ENCODE assay signal across 1 cellular context in genomic region chr2:109069430-109070194, GRCh38.
TF ChIP-seq lines count a peak whose summit lies in the region.

No MANE protein-coding gene starts in this region.

TF ChIP-seq in HepG2, 621 proteins besides CTCF, POLR2A, EP300 and RAD21 (continues in another document):
- TF ChIP-seq TIGD3 (CRISPR knock-in tag; IDR thresholded peaks at IDR 0.05; ENCODE audit: borderline replicate concordance) (no peak), ZFP36L2 (CRISPR knock-in tag; IDR thresholded peaks at IDR 0.05) (no peak), TOE1 (CRISPR knock-in tag; IDR thresholded peaks at IDR 0.05) (no peak), ZNF354B (CRISPR knock-in tag; IDR thresholded peaks at IDR 0.05) (no peak), ZBTB7A (CRISPR knock-in tag; IDR thresholded peaks at IDR 0.05) (no peak), SMARCE1 (IDR thresholded peaks at IDR 0.05; ENCODE audit: borderline replicate concordance) (no peak), U2AF2 (IDR thresholded peaks at IDR 0.05; ENCODE audit: low read depth, low read length) (no peak), ELF3 (CRISPR knock-in tag; IDR thresholded peaks at IDR 0.05) (0 out of 2 replicates have a peak, but pooled peaks have one; percentile 23), REST (IDR thresholded peaks at IDR 0.05; ENCODE audit: borderline replicate concordance in 1 of 2, low read depth in 1 of 2, low read length in 2 of 2) (no peak), ZBTB1 (CRISPR knock-in tag; IDR thresholded peaks at IDR 0.05; ENCODE audit: borderline replicate concordance) (no peak), SSRP1 (CRISPR knock-in tag; IDR thresholded peaks at IDR 0.05) (no peak), ZNF281 (CRISPR knock-in tag; IDR thresholded peaks at IDR 0.05; ENCODE audit: borderline replicate concordance) (no peak), ZNF780A (CRISPR knock-in tag; IDR thresholded peaks at IDR 0.05) (no peak), TCF7L2 (IDR thresholded peaks at IDR 0.05; ENCODE audit: low read depth, low read length) (no peak), ZNF329 (CRISPR knock-in tag; IDR thresholded peaks at IDR 0.05; ENCODE audit: low read depth) (no peak), TAF15 (IDR thresholded peaks at IDR 0.05; ENCODE audit: low read depth, low read length, poor library complexity, severe bottlenecking) (no peak), NFRKB (IDR thresholded peaks at IDR 0.05) (no peak), ZC3H4 (CRISPR knock-in tag; IDR thresholded peaks at IDR 0.05; ENCODE audit: borderline replicate concordance) (no peak), ZSCAN21 (CRISPR knock-in tag; IDR thresholded peaks at IDR 0.05; ENCODE audit: borderline replicate concordance) (no peak), GPBP1L1 (CRISPR knock-in tag; IDR thresholded peaks at IDR 0.05) (no peak), SKI (IDR thresholded peaks at IDR 0.05; ENCODE audit: partially characterized antibody) (no peak), ZNF317 (CRISPR knock-in tag; IDR thresholded peaks at IDR 0.05) (no peak), KLF13 (CRISPR knock-in tag; IDR thresholded peaks at IDR 0.05) (no peak), ZNF33A (CRISPR knock-in tag; IDR thresholded peaks at IDR 0.05; ENCODE audit: borderline replicate concordance) (no peak), TBL1XR1 (IDR thresholded peaks at IDR 0.05; ENCODE audit: borderline replicate concordance, low read length, partially characterized antibody) (no peak), ZSCAN9 (CRISPR knock-in tag; IDR thresholded peaks at IDR 0.05; ENCODE audit: borderline replicate concordance) (no peak)
- TF ChIP-seq, protein P1, sequence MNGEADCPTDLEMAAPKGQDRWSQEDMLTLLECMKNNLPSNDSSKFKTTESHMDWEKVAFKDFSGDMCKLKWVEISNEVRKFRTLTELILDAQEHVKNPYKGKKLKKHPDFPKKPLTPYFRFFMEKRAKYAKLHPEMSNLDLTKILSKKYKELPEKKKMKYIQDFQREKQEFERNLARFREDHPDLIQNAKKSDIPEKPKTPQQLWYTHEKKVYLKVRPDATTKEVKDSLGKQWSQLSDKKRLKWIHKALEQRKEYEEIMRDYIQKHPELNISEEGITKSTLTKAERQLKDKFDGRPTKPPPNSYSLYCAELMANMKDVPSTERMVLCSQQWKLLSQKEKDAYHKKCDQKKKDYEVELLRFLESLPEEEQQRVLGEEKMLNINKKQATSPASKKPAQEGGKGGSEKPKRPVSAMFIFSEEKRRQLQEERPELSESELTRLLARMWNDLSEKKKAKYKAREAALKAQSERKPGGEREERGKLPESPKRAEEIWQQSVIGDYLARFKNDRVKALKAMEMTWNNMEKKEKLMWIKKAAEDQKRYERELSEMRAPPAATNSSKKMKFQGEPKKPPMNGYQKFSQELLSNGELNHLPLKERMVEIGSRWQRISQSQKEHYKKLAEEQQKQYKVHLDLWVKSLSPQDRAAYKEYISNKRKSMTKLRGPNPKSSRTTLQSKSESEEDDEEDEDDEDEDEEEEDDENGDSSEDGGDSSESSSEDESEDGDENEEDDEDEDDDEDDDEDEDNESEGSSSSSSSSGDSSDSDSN (CRISPR knock-in tag; IDR thresholded peaks at IDR 0.05): no peak
- TF ChIP-seq, protein P2, sequence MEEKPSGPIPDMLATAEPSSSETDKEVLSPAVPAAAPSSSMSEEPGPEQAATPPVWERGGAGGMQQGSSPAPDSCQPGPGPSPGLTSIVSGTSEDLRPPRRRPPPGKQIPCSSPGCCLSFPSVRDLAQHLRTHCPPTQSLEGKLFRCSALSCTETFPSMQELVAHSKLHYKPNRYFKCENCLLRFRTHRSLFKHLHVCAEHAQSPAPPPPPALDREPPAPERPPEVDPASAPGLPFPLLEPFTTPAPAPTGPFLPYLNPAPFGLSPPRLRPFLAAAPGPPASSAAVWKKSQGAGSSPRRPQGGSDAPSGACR (CRISPR knock-in tag; IDR thresholded peaks at IDR 0.05): no peak
- TF ChIP-seq, protein P3, sequence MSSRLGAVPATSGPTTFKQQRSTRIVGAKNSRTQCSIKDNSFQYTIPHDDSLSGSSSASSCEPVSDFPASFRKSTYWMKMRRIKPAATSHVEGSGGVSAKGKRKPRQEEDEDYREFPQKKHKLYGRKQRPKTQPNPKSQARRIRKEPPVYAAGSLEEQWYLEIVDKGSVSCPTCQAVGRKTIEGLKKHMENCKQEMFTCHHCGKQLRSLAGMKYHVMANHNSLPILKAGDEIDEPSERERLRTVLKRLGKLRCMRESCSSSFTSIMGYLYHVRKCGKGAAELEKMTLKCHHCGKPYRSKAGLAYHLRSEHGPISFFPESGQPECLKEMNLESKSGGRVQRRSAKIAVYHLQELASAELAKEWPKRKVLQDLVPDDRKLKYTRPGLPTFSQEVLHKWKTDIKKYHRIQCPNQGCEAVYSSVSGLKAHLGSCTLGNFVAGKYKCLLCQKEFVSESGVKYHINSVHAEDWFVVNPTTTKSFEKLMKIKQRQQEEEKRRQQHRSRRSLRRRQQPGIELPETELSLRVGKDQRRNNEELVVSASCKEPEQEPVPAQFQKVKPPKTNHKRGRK (CRISPR knock-in tag; IDR thresholded peaks at IDR 0.05): no peak
- TF ChIP-seq, protein P4, sequence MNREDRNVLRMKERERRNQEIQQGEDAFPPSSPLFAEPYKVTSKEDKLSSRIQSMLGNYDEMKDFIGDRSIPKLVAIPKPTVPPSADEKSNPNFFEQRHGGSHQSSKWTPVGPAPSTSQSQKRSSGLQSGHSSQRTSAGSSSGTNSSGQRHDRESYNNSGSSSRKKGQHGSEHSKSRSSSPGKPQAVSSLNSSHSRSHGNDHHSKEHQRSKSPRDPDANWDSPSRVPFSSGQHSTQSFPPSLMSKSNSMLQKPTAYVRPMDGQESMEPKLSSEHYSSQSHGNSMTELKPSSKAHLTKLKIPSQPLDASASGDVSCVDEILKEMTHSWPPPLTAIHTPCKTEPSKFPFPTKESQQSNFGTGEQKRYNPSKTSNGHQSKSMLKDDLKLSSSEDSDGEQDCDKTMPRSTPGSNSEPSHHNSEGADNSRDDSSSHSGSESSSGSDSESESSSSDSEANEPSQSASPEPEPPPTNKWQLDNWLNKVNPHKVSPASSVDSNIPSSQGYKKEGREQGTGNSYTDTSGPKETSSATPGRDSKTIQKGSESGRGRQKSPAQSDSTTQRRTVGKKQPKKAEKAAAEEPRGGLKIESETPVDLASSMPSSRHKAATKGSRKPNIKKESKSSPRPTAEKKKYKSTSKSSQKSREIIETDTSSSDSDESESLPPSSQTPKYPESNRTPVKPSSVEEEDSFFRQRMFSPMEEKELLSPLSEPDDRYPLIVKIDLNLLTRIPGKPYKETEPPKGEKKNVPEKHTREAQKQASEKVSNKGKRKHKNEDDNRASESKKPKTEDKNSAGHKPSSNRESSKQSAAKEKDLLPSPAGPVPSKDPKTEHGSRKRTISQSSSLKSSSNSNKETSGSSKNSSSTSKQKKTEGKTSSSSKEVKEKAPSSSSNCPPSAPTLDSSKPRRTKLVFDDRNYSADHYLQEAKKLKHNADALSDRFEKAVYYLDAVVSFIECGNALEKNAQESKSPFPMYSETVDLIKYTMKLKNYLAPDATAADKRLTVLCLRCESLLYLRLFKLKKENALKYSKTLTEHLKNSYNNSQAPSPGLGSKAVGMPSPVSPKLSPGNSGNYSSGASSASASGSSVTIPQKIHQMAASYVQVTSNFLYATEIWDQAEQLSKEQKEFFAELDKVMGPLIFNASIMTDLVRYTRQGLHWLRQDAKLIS (CRISPR knock-in tag; IDR thresholded peaks at IDR 0.05): no peak
- TF ChIP-seq, protein P5, sequence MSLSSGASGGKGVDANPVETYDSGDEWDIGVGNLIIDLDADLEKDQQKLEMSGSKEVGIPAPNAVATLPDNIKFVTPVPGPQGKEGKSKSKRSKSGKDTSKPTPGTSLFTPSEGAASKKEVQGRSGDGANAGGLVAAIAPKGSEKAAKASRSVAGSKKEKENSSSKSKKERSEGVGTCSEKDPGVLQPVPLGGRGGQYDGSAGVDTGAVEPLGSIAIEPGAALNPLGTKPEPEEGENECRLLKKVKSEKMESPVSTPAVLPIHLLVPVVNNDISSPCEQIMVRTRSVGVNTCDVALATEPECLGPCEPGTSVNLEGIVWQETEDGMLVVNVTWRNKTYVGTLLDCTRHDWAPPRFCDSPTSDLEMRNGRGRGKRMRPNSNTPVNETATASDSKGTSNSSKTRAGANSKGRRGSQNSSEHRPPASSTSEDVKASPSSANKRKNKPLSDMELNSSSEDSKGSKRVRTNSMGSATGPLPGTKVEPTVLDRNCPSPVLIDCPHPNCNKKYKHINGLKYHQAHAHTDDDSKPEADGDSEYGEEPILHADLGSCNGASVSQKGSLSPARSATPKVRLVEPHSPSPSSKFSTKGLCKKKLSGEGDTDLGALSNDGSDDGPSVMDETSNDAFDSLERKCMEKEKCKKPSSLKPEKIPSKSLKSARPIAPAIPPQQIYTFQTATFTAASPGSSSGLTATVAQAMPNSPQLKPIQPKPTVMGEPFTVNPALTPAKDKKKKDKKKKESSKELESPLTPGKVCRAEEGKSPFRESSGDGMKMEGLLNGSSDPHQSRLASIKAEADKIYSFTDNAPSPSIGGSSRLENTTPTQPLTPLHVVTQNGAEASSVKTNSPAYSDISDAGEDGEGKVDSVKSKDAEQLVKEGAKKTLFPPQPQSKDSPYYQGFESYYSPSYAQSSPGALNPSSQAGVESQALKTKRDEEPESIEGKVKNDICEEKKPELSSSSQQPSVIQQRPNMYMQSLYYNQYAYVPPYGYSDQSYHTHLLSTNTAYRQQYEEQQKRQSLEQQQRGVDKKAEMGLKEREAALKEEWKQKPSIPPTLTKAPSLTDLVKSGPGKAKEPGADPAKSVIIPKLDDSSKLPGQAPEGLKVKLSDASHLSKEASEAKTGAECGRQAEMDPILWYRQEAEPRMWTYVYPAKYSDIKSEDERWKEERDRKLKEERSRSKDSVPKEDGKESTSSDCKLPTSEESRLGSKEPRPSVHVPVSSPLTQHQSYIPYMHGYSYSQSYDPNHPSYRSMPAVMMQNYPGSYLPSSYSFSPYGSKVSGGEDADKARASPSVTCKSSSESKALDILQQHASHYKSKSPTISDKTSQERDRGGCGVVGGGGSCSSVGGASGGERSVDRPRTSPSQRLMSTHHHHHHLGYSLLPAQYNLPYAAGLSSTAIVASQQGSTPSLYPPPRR (CRISPR knock-in tag; IDR thresholded peaks at IDR 0.05; ENCODE audit: borderline replicate concordance): peak; percentile 66; the same call in 1 of the 2 replicates
